24 cellular contexts compared by ENCODE assay signal in the genomic region with DNA sequence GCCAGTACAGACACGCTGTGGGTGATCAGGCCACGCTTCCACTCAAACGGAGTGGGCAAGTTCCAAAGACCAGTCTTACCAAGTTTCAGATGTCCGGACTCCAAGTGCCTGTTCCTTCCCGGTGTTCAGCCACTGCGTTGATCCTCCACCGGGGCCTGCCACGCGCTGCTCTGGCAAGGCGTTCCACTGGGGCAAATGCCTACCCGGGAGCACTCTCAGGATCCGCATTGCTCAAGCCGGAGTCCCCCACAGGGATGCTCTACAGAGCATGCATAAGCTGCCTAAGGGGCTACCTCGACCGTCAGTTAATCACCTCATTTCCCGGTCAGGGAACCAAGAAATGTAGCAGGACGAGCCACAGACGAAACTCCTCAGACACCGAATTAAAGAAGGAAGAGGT.
"Had no signal": no experiment of that assay in that cellular context is flagged by ENCODE, and none has a peak within 500 bp of the region (broad histone marks: within the 10 kb centered on the region; RNA-seq: fewer than 3 reads in every experiment).

No MANE protein-coding gene starts in this region.

- H3K27ac Mint-ChIP-seq: activated CD8-positive, alpha-beta T cell treated with anti-CD3 and anti-CD28 coated beads, Interleukin-2, amount 10 ng/mL, durations not matched to agents 7 days and 5 days; activated naive CD4-positive, alpha-beta T cell treated with anti-CD3 and anti-CD28 coated beads, Interleukin-2, amount 50 U/mL, for 24 hours; brain had no signal

- ATAC-seq: activated CD8-positive, alpha-beta T cell treated with anti-CD3 and anti-CD28 coated beads, Interleukin-2, amount 10 ng/mL, durations not matched to agents 7 days and 5 days; K562 had no signal

- H3K4me3 Mint-ChIP-seq: activated CD8-positive, alpha-beta T cell treated with anti-CD3 and anti-CD28 coated beads, Interleukin-2, amount 10 ng/mL, durations not matched to agents 7 days and 5 days; activated naive CD4-positive, alpha-beta T cell treated with anti-CD3 and anti-CD28 coated beads, Interleukin-2, amount 50 U/mL, for 24 hours; brain had no signal

- H3K4me1 Mint-ChIP-seq: activated naive CD4-positive, alpha-beta T cell treated with anti-CD3 and anti-CD28 coated beads, Interleukin-2, amount 50 U/mL, for 24 hours had no signal

- H3K9ac ChIP-seq: SK-N-SH had no signal

- H3K27me3 Mint-ChIP-seq: activated naive CD4-positive, alpha-beta T cell treated with anti-CD3 and anti-CD28 coated beads, Interleukin-2, amount 50 U/mL, for 24 hours had no signal

- DNase-seq: activated CD4-positive, alpha-beta T cell treated with anti-CD3 and anti-CD28 coated beads for 48 hours; activated CD4-positive, alpha-beta T cell treated with anti-CD3 and anti-CD28 coated beads, Interleukin-2, amount 50 U/mL, for 4 hours; activated CD4-positive, CD25-positive, alpha-beta regulatory T cell treated with anti-CD3 and anti-CD28 coated beads, Interleukin-2, amount 50 U/mL, for 72 hours; activated CD8-positive, alpha-beta memory T cell treated with anti-CD3 and anti-CD28 coated beads, Interleukin-2, amount 50 U/mL, for 48 hours; activated CD8-positive, alpha-beta T cell treated with anti-CD3 and anti-CD28 coated beads, Interleukin-2, amount 10 ng/mL, durations not matched to agents 7 days and 5 days; activated naive CD4-positive, alpha-beta T cell; activated T-cell treated with anti-CD3 and anti-CD28 coated beads, Interleukin-2, amount 50 U/mL, for 1 hour; amygdala; Karpas-422; NCI-H1048; NCI-H146; NCI-H187 treated with DMSO at 0.1 percent for 48 hours; NCI-H2081 treated with DMSO at 0.1 percent for 48 hours; NCI-H446; NCI-H524; Peyer's patch; Right ventricle myocardium superior; SJCRH30; SK-N-SH; T-helper 1 cell had no signal

- H3K4me1 ChIP-seq: Peyer's patch had no signal

- H3K27ac ChIP-seq: Peyer's patch, RWPE1, SJCRH30 had no signal

- H3K27me3 ChIP-seq: Peyer's patch, SJCRH30 had no signal

- H3K4me2 ChIP-seq: SK-N-SH had no signal
